ENCODE assay signal across 21 cellular contexts in the genomic region with DNA sequence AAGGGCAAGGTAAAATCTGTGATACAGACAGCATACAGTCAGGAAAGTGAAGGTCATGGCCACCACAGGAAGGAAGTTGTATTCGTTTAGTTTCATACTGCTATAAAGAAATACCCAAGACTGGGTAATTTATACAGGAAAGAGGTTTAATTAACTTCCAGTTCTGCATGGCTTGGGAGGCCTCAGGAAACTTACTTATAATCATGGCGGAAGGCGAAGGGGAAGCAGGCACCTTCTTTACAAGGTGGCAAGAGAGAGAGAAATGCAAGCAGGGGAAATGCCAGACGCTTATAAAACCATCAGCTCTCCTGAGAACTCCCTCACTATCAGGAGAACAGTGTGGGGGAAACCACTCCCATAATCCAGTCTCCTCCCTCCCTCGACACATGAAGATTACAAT.
DNase-seq lines count a peak whose midpoint lies in the region; ATAC-seq, FAIRE-seq and TF ChIP-seq lines count a peak whose summit lies in the region.
"Had no signal": no experiment of that assay in that cellular context is flagged by ENCODE, and none has a peak within 500 bp of the region (broad histone marks: within the 10 kb centered on the region; RNA-seq: fewer than 3 reads in every experiment).

No MANE protein-coding gene starts in this region.

- BruUV-seq in A673 (replicated peaks; lab: Mats Ljungman, UMichigan) = no TSS peak

- TF ChIP-seq POLR2A in GM18505 (IDR thresholded peaks at IDR 0.05; ENCODE audit: borderline replicate concordance, extremely low read depth, insufficient read depth, insufficient read length) = no peak

- no peaks in the 10 kb centered on the region for H3K79me2 ChIP-seq in MM.1S (ENCODE audit: low read length)

- peak overlapping the region in 10 of 11 experiments; percentile 4 to 59 (median 40); a peak in 17 of 22 replicates for H3K4me2 ChIP-seq in BLaER1 treated with 17β-estradiol and CSF1 and Interleukin-3, amounts not matched to agents 10 nM and 100 nM
- no peak overlapping the region for H3K4me2 ChIP-seq in MM.1S (ENCODE audit: low read depth, low read length)
- H3K4me2 ChIP-seq: A549 had no signal

- POLR2A ChIA-PET in A673 (lab: Charles Lee; ENCODE audit: low non-redundant PET) = no interaction called here

- H3K27me3 ChIP-seq in A673 (replicated peaks; ENCODE audit: insufficient read depth, low read depth, low read length, poor library complexity) (no peaks in the 10 kb centered on the region), MM.1S (replicated peaks; ENCODE audit: insufficient read depth, low read length) (no peaks in the 10 kb centered on the region)
- H3K27me3 ChIP-seq in BLaER1 treated with 17β-estradiol and CSF1 and Interleukin-3, amounts not matched to agents 10 nM and 100 nM = no peaks in the 10 kb centered on the region

- no peaks in the 10 kb centered on the region for H3K9me2 ChIP-seq in MM.1S (replicated peaks; ENCODE audit: insufficient read depth, low read length)

- H3K9me3 ChIP-seq in A673 (ENCODE audit: low read depth, low read length, poor library complexity, severe bottlenecking) = no peaks in the 10 kb centered on the region
- H3K9me3 ChIP-seq in BLaER1 treated with 17β-estradiol and CSF1 and Interleukin-3, amounts not matched to agents 10 nM and 100 nM (replicated peaks in 1 of 11) = peaks cover 0 to 6% (median 0%) of the 10 kb centered on the region in 11 experiments; a peak in 1 of 22 replicates
- H3K9me3 ChIP-seq in MM.1S (replicated peaks; ENCODE audit: insufficient read depth, low read length) = no peaks in the 10 kb centered on the region
- H3K9me3 ChIP-seq in kidney (ENCODE audit: control insufficient read depth in 1 of 2, low read length in 2 of 2) = no peaks in the 10 kb centered on the region
- H3K9me3 ChIP-seq: A549, HAP-1 had no signal

- intact Hi-C loops in A673 (cut with micrococcal nuclease; ENCODE audit: unreplicated experiment) = no loop called here
- intact Hi-C loops in kidney (cut with DNase I) = no loop called here

- CTCF ChIA-PET in A673 (lab: Charles Lee) = no interaction called here

- H3F3A ChIP-seq in MM.1S (ENCODE audit: insufficient read depth, low read length) = no peaks in the 10 kb centered on the region

- no peak overlapping the region for H3K4me3 ChIP-seq in A673 (ENCODE audit: low read depth, low read length, poor library complexity, severe bottlenecking)
- no peak overlapping the region for H3K4me3 ChIP-seq in BLaER1 treated with 17β-estradiol and CSF1 and Interleukin-3, amounts not matched to agents 10 nM and 100 nM
- no peak overlapping the region for H3K4me3 ChIP-seq in MM.1S (ENCODE audit: low read length)
- no peak overlapping the region for H3K4me3 ChIP-seq in kidney (ENCODE audit: low read length in 2 of 2)
- H3K4me3 ChIP-seq: A549, HAP-1 had no signal

- DNase-seq in A673 (ENCODE audit: low spot score) = peak; percentile 69
- DNase-seq in MM.1S = peak; percentile 16
- DNase-seq in dermis blood vessel endothelial cell = peak; percentile 26
- DNase-seq in effector CD4-positive, alpha-beta T cell = no peak
- no peak for DNase-seq in kidney
- DNase-seq in NCI-H2081 (lab: John Stamatoyannopoulos, UW) = no peak
- DNase-seq: 8988T; C1 segment of cervical spinal cord; Calu3; CD4-positive, alpha-beta memory T cell; COR-L47; DMS53; DMS79 treated with DMSO at 0.1 percent for 48 hours; GF-D8; GOT3 had no signal

- H3K36me3 ChIP-seq in A673 (ENCODE audit: insufficient read depth, low read length, poor library complexity, severe bottlenecking) = no peaks in the 10 kb centered on the region
- H3K36me3 ChIP-seq in BLaER1 treated with 17β-estradiol and CSF1 and Interleukin-3, amounts not matched to agents 10 nM and 100 nM = no peaks in the 10 kb centered on the region
- no peaks in the 10 kb centered on the region for H3K36me3 ChIP-seq in MM.1S (replicated peaks; ENCODE audit: insufficient read depth, low read length)
- H3K36me3 ChIP-seq in kidney (ENCODE audit: control insufficient read depth in 1 of 2, insufficient read depth in 2 of 2, low read length in 2 of 2) = no peaks in the 10 kb centered on the region
- H3K36me3 ChIP-seq: HAP-1 had no signal

- no peak for ATAC-seq in GM18505 (IDR thresholded peaks at IDR 0.05; ENCODE audit: unreplicated experiment)
- ATAC-seq: A549 had no signal

- H2AFZ ChIP-seq in MM.1S (ENCODE audit: low read length) = no peak overlapping the region

- TF ChIP-seq CTCF in A673 (conservative IDR thresholded peaks at IDR 0.05; ENCODE audit: low read depth, low read length) (no peak), MM.1S (IDR thresholded peaks at IDR 0.05; ENCODE audit: low read length) (no peak), kidney (IDR thresholded peaks at IDR 0.05; ENCODE audit: borderline replicate concordance, extremely low read depth, insufficient read depth) (no peak)

- no peak for FAIRE-seq in kidney (lab: Jason Lieb, UNC)
- FAIRE-seq: A549, GM12891, H54 had no signal

- peak overlapping the region; percentile 14 for H3K27ac ChIP-seq in A673 (ENCODE audit: low read depth, low read length, poor library complexity, severe bottlenecking)
- no peak overlapping the region for H3K27ac ChIP-seq in BLaER1 treated with 17β-estradiol and CSF1 and Interleukin-3, amounts not matched to agents 10 nM and 100 nM
- no peak overlapping the region for H3K27ac ChIP-seq in MM.1S (ENCODE audit: low read length)
- H3K27ac ChIP-seq in kidney (ENCODE audit: low read depth in 2 of 2, low read length in 2 of 2) = no peak overlapping the region
- H3K27ac ChIP-seq: A549 had no signal

- H3K4me1 ChIP-seq in A673 (ENCODE audit: insufficient read depth, low read length, poor library complexity, severe bottlenecking) (peaks cover 13% of the 10 kb centered on the region), MM.1S (ENCODE audit: low read length) (no peaks in the 10 kb centered on the region), kidney (ENCODE audit: control insufficient read depth in 1 of 2, insufficient read depth in 1 of 2, low read depth in 1 of 2, low read length in 2 of 2) (no peaks in the 10 kb centered on the region)
- H3K4me1 ChIP-seq in BLaER1 treated with 17β-estradiol and CSF1 and Interleukin-3, amounts not matched to agents 10 nM and 100 nM = peaks cover 8 to 30% (median 24%) of the 10 kb centered on the region in 10 experiments
- H3K4me1 ChIP-seq: A549, HAP-1 had no signal

- no peaks in the 10 kb centered on the region for H4K20me1 ChIP-seq in BLaER1 treated with 17β-estradiol and CSF1 and Interleukin-3, amounts not matched to agents 10 nM and 100 nM
- no peaks in the 10 kb centered on the region for H4K20me1 ChIP-seq in MM.1S (ENCODE audit: insufficient read depth, low read length)

- H3K9ac ChIP-seq in BLaER1 treated with 17β-estradiol and CSF1 and Interleukin-3, amounts not matched to agents 10 nM and 100 nM = no peak overlapping the region
- H3K9ac ChIP-seq in MM.1S (ENCODE audit: low read length) = no peak overlapping the region
- no peak overlapping the region for H3K9ac ChIP-seq in kidney (ENCODE audit: low read length in 2 of 2)

Comparison
In these comparisons a context has a peak if more than half of its experiments do, and no peak if none do; other contexts are left out.
1. DNase-seq: peak in A673 (single experiment), MM.1S (single experiment) and dermis blood vessel endothelial cell (single experiment); none in effector CD4-positive, alpha-beta T cell (single experiment), kidney (single experiment) and NCI-H2081 (0 of 2).